ENCODE assay signal across 1 cellular context in genomic region chr16:4474192-4474961, GRCh38.
A peak's percentile ranks its signal among the peaks of the same experiment; 100 is the strongest.
TF ChIP-seq lines count a peak whose summit lies in the region.

Gene NMRAL1 (minus strand): TSS chr16:4474625. CDS start chr16:4474132, 493 bp downstream.

TF ChIP-seq in A549, 52 proteins besides CTCF, POLR2A, EP300 and RAD21 (continued from another document):
- TF ChIP-seq REST (IDR thresholded peaks at IDR 0.05) (peak; percentile 92), EHF (CRISPR knock-in tag; IDR thresholded peaks at IDR 0.05) (peak; percentile 83; the same call in 1 of the 2 replicates), ZNF302 (CRISPR knock-in tag; IDR thresholded peaks at IDR 0.05) (0 out of 2 replicates have a peak, but pooled peaks have one; percentile 18), CHD2 (IDR thresholded peaks at IDR 0.05; ENCODE audit: low read length, partially characterized antibody) (peak; percentile 91), RARB (CRISPR knock-in tag; IDR thresholded peaks at IDR 0.05) (no peak), BHLHE40 (IDR thresholded peaks at IDR 0.05; ENCODE audit: low read depth, low read length) (peak; percentile 98), JUN (IDR thresholded peaks at IDR 0.05) (peak; percentile 15 to 57; a peak in 2 of 5 replicates), POLR2AphosphoS2 (conservative IDR thresholded peaks at IDR 0.05; ENCODE audit: low read length) (no peak), E2F6 (IDR thresholded peaks at IDR 0.05; ENCODE audit: borderline replicate concordance, low read depth) (peak; percentile 98), HOXB5 (CRISPR knock-in tag; IDR thresholded peaks at IDR 0.05) (peak; percentile 74; the same call in 1 of the 2 replicates), MAX (IDR thresholded peaks at IDR 0.05) (peak; percentile 100), GATA3 (IDR thresholded peaks at IDR 0.05; ENCODE audit: borderline replicate concordance) (peak; percentile 40; the same call in 1 of the 2 replicates), USF2 (IDR thresholded peaks at IDR 0.05) (peak; percentile 69), CEBPB (IDR thresholded peaks at IDR 0.05) (no peak; a peak in 1 of 4 replicates), PHF8 (IDR thresholded peaks at IDR 0.05; ENCODE audit: borderline replicate concordance, low read depth) (peak; percentile 70), HOXA7 (CRISPR knock-in tag; IDR thresholded peaks at IDR 0.05) (no peak), CHD4 (IDR thresholded peaks at IDR 0.05; ENCODE audit: borderline replicate concordance) (no peak), MYC (IDR thresholded peaks at IDR 0.05; ENCODE audit: borderline replicate concordance, low read length) (peak; percentile 82), NR3C1 (IDR thresholded peaks at IDR 0.05) (no peak), HOXB13 (CRISPR knock-in tag; IDR thresholded peaks at IDR 0.05; ENCODE audit: low read depth) (0 out of 2 replicates have a peak, but pooled peaks have one; percentile 78), HES2 (IDR thresholded peaks at IDR 0.05) (no peak)
